In the genomic region with DNA sequence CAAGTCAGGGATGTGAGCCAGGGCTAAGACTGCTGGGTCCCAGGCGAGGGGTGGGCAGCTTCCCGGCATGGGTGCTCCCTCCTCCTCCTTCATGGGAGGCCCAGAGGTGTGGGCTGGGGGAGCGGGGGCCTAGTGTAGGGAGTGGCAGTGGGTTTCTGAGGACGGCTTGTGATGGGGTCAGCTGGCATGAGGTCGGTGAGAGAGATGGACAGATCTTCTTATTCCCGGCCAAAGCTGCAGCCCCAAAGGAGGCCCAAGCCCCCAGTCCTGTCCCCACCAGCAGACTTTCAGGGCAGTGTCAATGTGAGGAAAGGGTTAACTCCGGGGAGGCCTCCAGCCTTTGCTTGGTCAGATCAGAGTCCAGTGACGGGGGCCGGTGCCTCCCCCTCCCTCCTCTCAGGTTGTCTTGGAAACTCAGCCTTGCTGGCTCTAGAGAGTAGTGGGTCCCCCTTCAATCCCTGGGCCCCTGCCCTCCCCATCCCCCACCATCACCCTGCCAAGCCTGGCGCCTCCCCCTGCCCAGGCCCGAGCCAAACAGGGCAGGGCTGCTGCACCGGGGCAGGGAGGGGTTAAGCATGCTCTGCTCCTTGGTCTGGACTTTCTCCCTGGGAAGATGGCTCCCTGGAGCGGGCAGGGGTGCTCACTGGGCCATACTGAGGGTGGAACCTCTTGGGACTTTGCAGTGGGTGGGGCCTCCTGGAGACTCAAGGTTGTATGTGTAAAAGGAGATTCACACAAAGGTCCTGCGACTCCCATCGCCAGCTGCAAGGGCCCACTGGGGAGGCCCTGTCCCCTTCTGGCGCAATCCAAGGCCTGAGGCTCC, we compare ENCODE assay signal across 1 cellular context.
TF ChIP-seq lines count a peak whose summit lies in the region.

No MANE protein-coding gene starts in this region.

TF ChIP-seq in HepG2, 621 proteins besides CTCF, POLR2A, EP300 and RAD21 (continued from another document and continues in another):
- TF ChIP-seq, protein P1, sequence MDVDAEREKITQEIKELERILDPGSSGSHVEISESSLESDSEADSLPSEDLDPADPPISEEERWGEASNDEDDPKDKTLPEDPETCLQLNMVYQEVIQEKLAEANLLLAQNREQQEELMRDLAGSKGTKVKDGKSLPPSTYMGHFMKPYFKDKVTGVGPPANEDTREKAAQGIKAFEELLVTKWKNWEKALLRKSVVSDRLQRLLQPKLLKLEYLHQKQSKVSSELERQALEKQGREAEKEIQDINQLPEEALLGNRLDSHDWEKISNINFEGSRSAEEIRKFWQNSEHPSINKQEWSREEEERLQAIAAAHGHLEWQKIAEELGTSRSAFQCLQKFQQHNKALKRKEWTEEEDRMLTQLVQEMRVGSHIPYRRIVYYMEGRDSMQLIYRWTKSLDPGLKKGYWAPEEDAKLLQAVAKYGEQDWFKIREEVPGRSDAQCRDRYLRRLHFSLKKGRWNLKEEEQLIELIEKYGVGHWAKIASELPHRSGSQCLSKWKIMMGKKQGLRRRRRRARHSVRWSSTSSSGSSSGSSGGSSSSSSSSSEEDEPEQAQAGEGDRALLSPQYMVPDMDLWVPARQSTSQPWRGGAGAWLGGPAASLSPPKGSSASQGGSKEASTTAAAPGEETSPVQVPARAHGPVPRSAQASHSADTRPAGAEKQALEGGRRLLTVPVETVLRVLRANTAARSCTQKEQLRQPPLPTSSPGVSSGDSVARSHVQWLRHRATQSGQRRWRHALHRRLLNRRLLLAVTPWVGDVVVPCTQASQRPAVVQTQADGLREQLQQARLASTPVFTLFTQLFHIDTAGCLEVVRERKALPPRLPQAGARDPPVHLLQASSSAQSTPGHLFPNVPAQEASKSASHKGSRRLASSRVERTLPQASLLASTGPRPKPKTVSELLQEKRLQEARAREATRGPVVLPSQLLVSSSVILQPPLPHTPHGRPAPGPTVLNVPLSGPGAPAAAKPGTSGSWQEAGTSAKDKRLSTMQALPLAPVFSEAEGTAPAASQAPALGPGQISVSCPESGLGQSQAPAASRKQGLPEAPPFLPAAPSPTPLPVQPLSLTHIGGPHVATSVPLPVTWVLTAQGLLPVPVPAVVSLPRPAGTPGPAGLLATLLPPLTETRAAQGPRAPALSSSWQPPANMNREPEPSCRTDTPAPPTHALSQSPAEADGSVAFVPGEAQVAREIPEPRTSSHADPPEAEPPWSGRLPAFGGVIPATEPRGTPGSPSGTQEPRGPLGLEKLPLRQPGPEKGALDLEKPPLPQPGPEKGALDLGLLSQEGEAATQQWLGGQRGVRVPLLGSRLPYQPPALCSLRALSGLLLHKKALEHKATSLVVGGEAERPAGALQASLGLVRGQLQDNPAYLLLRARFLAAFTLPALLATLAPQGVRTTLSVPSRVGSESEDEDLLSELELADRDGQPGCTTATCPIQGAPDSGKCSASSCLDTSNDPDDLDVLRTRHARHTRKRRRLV (CRISPR knock-in tag; IDR thresholded peaks at IDR 0.05), result 0 out of 2 replicates have a peak, but pooled peaks have one; percentile 46
- TF ChIP-seq, protein P2, sequence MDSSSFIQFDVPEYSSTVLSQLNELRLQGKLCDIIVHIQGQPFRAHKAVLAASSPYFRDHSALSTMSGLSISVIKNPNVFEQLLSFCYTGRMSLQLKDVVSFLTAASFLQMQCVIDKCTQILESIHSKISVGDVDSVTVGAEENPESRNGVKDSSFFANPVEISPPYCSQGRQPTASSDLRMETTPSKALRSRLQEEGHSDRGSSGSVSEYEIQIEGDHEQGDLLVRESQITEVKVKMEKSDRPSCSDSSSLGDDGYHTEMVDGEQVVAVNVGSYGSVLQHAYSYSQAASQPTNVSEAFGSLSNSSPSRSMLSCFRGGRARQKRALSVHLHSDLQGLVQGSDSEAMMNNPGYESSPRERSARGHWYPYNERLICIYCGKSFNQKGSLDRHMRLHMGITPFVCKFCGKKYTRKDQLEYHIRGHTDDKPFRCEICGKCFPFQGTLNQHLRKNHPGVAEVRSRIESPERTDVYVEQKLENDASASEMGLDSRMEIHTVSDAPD (CRISPR knock-in tag; IDR thresholded peaks at IDR 0.05), result no peak; the same call in 1 of the 2 replicates
- TF ChIP-seq SALL2 (CRISPR knock-in tag; IDR thresholded peaks at IDR 0.05) (peak; percentile 87; the same call in 1 of the 2 replicates), CCDC6 (CRISPR knock-in tag; IDR thresholded peaks at IDR 0.05) (no peak), ZSCAN9 (CRISPR knock-in tag; IDR thresholded peaks at IDR 0.05; ENCODE audit: borderline replicate concordance) (0 out of 2 replicates have a peak, but pooled peaks have one; percentile 28), MED8 (CRISPR knock-in tag; IDR thresholded peaks at IDR 0.05; ENCODE audit: insufficient replicate concordance) (no peak), ZNF333 (CRISPR knock-in tag; IDR thresholded peaks at IDR 0.05; ENCODE audit: borderline replicate concordance) (peak; percentile 89), SNRNP70 (IDR thresholded peaks at IDR 0.05; ENCODE audit: low read depth, low read length) (no peak), TFAP4 (IDR thresholded peaks at IDR 0.05; ENCODE audit: borderline replicate concordance, low read depth) (peak; percentile 67; the same call in 1 of the 2 replicates), TFDP1 (CRISPR knock-in tag; IDR thresholded peaks at IDR 0.05; ENCODE audit: borderline replicate concordance) (peak; percentile 72; the same call in 1 of the 2 replicates), ZBTB43 (CRISPR knock-in tag; conservative IDR thresholded peaks at IDR 0.05) (0 out of 2 replicates have a peak, but pooled peaks have one; percentile 20), JARID2 (CRISPR knock-in tag; IDR thresholded peaks at IDR 0.05; ENCODE audit: insufficient replicate concordance) (peak; percentile 47), NCOA5 (CRISPR knock-in tag; IDR thresholded peaks at IDR 0.05) (no peak), ZNF556 (CRISPR knock-in tag; IDR thresholded peaks at IDR 0.05; ENCODE audit: borderline replicate concordance) (peak; percentile 62; the same call in 1 of the 2 replicates), SP2 (CRISPR knock-in tag; IDR thresholded peaks at IDR 0.05) (0 out of 2 replicates have a peak, but pooled peaks have one; percentile 36), ZNF350 (CRISPR knock-in tag; IDR thresholded peaks at IDR 0.05; ENCODE audit: borderline replicate concordance, low read depth) (peak; percentile 62), ZFX (CRISPR knock-in tag; IDR thresholded peaks at IDR 0.05; ENCODE audit: low read depth) (peak; percentile 91), ZNF782 (CRISPR knock-in tag; IDR thresholded peaks at IDR 0.05; ENCODE audit: borderline replicate concordance) (0 out of 2 replicates have a peak, but pooled peaks have one; percentile 11), SNAPC5 (CRISPR knock-in tag; IDR thresholded peaks at IDR 0.05; ENCODE audit: borderline replicate concordance) (no peak), ZNF550 (CRISPR knock-in tag; IDR thresholded peaks at IDR 0.05; ENCODE audit: borderline replicate concordance) (no peak), ZNF720 (CRISPR knock-in tag; IDR thresholded peaks at IDR 0.05) (no peak), CBX1 (IDR thresholded peaks at IDR 0.05; ENCODE audit: low read depth) (no peak), NFKBIZ (CRISPR knock-in tag; IDR thresholded peaks at IDR 0.05) (peak; percentile 86), ZNF510 (CRISPR knock-in tag; IDR thresholded peaks at IDR 0.05; ENCODE audit: low read depth) (no peak; the same call in 1 of the 2 replicates), FOXA3 (CRISPR knock-in tag; IDR thresholded peaks at IDR 0.05) (no peak; the same call in none of the 2 replicates), PRPF4 (IDR thresholded peaks at IDR 0.05; ENCODE audit: low read depth, low read length, poor library complexity, severe bottlenecking) (no peak), SATB2 (CRISPR knock-in tag; IDR thresholded peaks at IDR 0.05) (no peak), KDM5B (CRISPR knock-in tag; IDR thresholded peaks at IDR 0.05; ENCODE audit: borderline replicate concordance) (no peak; the same call in 1 of the 2 replicates)
- TF ChIP-seq, protein P3, sequence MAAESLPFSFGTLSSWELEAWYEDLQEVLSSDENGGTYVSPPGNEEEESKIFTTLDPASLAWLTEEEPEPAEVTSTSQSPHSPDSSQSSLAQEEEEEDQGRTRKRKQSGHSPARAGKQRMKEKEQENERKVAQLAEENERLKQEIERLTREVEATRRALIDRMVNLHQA (CRISPR knock-in tag; IDR thresholded peaks at IDR 0.05), result no peak
- TF ChIP-seq, protein P4, sequence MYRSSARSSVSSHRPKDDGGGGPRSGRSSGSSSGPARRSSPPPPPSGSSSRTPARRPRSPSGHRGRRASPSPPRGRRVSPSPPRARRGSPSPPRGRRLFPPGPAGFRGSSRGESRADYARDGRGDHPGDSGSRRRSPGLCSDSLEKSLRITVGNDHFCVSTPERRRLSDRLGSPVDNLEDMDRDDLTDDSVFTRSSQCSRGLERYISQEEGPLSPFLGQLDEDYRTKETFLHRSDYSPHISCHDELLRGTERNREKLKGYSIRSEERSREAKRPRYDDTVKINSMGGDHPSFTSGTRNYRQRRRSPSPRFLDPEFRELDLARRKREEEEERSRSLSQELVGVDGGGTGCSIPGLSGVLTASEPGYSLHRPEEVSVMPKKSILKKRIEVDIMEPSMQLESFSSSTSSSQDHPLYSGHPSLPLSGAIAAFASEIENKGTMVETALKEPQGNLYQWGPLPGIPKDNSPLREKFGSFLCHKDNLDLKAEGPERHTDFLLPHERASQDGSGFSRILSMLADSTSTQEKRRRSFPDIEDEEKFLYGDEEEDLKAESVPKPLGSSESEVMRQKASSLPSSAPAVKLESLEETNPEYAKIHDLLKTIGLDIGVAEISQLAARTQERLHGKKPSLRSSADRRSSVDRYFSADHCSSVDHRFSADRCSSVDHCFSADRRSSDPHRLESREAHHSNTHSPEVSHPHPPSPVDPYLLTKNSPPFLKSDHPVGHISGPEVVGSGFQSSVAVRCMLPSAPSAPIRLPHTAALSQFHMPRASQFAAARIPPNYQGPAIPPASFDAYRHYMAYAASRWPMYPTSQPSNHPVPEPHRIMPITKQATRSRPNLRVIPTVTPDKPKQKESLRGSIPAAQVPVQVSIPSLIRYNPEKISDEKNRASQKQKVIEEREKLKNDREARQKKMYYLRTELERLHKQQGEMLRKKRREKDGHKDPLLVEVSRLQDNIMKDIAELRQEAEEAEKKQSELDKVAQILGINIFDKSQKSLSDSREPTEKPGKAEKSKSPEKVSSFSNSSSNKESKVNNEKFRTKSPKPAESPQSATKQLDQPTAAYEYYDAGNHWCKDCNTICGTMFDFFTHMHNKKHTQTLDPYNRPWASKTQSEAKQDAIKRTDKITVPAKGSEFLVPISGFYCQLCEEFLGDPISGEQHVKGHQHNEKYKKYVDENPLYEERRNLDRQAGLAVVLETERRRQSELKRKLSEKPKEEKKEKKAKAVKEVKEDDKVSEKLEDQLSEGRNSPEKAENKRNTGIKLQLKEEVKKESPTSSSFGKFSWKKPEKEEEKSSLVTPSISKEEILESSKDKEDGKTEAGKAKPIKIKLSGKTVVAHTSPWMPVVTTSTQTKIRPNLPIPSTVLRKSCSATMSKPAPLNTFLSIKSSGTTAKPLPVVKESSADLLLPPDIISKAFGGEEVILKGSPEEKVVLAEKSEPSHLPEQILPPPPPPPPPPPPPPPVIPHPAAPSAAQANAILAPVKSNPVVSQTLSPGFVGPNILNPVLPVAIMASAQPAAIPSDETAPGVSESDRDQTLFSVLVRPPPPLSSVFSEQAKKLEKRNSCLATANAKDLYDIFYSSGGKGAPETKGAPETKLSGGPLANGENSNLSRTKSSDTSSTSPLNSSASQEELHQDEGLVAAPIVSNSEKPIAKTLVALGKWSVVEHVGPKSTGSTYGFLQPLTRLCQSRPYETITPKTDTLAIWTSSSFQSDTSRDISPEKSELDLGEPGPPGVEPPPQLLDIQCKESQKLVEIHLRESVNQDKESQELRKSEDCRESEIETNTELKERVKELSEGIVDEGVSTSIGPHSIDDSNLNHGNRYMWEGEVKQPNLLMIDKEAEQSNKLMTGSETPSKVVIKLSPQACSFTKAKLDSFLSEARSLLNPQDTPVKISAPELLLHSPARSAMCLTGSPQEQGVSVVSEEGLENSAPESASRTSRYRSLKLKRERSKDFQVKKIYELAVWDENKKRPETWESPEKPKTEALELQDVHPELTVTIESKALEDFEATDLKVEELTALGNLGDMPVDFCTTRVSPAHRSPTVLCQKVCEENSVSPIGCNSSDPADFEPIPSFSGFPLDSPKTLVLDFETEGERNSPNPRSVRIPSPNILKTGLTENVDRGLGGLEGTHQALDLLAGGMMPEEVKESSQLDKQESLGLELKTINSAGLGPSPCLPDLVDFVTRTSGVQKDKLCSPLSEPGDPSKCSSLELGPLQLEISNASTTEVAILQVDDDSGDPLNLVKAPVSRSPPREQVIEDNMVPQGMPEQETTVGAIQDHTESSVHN (CRISPR knock-in tag; IDR thresholded peaks at IDR 0.05), result no peak; the same call in 1 of the 2 replicates
- TF ChIP-seq, protein P5, sequence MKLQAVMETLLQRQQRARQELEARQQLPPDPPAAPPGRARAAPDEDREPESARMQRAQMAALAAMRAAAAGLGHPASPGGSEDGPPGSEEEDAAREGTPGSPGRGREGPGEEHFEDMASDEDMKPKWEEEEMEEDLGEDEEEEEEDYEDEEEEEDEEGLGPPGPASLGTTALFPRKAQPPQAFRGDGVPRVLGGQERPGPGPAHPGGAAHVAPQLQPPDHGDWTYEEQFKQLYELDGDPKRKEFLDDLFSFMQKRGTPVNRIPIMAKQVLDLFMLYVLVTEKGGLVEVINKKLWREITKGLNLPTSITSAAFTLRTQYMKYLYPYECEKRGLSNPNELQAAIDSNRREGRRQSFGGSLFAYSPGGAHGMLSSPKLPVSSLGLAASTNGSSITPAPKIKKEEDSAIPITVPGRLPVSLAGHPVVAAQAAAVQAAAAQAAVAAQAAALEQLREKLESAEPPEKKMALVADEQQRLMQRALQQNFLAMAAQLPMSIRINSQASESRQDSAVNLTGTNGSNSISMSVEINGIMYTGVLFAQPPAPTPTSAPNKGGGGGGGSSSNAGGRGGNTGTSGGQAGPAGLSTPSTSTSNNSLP (IDR thresholded peaks at IDR 0.05; ENCODE audit: low read depth, low read length), result 0 out of 2 replicates have a peak, but pooled peaks have one; percentile 15
